In the genomic region with DNA sequence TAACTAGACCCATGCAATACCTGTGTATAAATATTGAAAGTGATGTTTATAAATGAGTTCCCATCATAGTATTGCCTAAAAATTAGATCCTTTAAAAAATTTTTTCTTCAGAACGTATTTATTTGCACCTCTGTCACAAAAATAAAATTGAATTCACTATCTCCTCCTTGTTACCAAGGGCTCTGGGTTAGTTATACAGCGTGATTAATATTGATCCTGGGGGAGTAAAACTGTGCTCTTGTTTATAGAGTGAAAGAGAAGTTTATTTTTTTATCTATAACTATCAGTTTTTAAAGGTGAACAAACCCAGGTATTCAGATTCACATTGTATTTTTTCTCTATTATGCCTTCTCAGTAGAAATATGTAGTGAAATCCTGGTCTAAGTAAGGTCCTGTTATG, we compare ENCODE assay signal across 7 cellular contexts.
"Had no signal": no experiment of that assay in that cellular context is flagged by ENCODE, and none has a peak within 500 bp of the region (broad histone marks: within the 10 kb centered on the region; RNA-seq: fewer than 3 reads in every experiment).

No MANE protein-coding gene starts in this region.

- DNase-seq: GM23248, H9, HCEC 1CT, KBM-7 had no signal

- H3K36me3 Mint-ChIP-seq: IgD-negative memory B cell had no signal

- H3K27ac Mint-ChIP-seq: H9, IgD-negative memory B cell had no signal

- H3K9me3 Mint-ChIP-seq: H9 had no signal

- H3K4me3 Mint-ChIP-seq: H9, IgD-negative memory B cell had no signal

- H3K4me1 Mint-ChIP-seq: H9, IgD-negative memory B cell had no signal

- H3K27me3 Mint-ChIP-seq: IgD-negative memory B cell had no signal

- H3K27ac ChIP-seq: GM23248, HL-60, KMS-11 had no signal

- H3K4me3 ChIP-seq: GM23248 had no signal
